ENCODE assay signal across 1 cellular context in genomic region chr7:2572101-2572842, GRCh38.
A peak's percentile ranks its signal among the peaks of the same experiment; 100 is the strongest.
TF ChIP-seq lines count a peak whose summit lies in the region.

No MANE protein-coding gene starts in this region.

TF ChIP-seq in K562, 482 proteins besides CTCF, POLR2A, EP300 and RAD21 (continued from another document):
- TF ChIP-seq REST (CRISPR knock-in tag; IDR thresholded peaks at IDR 0.05; ENCODE audit: low read depth) = no peak
- TF ChIP-seq TCF3 (CRISPR knock-in tag; IDR thresholded peaks at IDR 0.05) = peak; percentile 13; the same call in 1 of the 2 replicates
- peak; percentile 30 to 49 for TF ChIP-seq E2F6 (IDR thresholded peaks at IDR 0.05; ENCODE audit: borderline replicate concordance in 1 of 2, extremely low read depth in 1 of 2, insufficient read depth in 1 of 2, insufficient read length in 1 of 2, low read depth in 1 of 2, low read length in 1 of 2, poor library complexity in 1 of 2, severe bottlenecking in 1 of 2)
- no peak for TF ChIP-seq CEBPG (CRISPR knock-in tag; IDR thresholded peaks at IDR 0.05)
- TF ChIP-seq CEBPG (tag; conservative IDR thresholded peaks at IDR 0.05 in 1 of 2, IDR thresholded peaks at IDR 0.05 in 1 of 2) = no peak
- TF ChIP-seq HDAC1 (IDR thresholded peaks at IDR 0.05) = peak in 1 of 2 experiments; percentile 33; a peak in 1 of 4 replicates
- no peak for TF ChIP-seq ZNF79 (CRISPR knock-in tag; IDR thresholded peaks at IDR 0.05; ENCODE audit: low read depth)
- TF ChIP-seq CREBBP (IDR thresholded peaks at IDR 0.05; ENCODE audit: low read depth, low read length) = no peak
- TF ChIP-seq ELF4 (CRISPR knock-in tag; IDR thresholded peaks at IDR 0.05) = no peak
- peak; percentile 69; the same call in 1 of the 2 replicates for TF ChIP-seq ARID1B (IDR thresholded peaks at IDR 0.05)
- TF ChIP-seq DPF2 (IDR thresholded peaks at IDR 0.05) = peak; percentile 67
- TF ChIP-seq DACH1 (IDR thresholded peaks at IDR 0.05; ENCODE audit: partially characterized antibody) = peak; percentile 64
- TF ChIP-seq SUPT5H (IDR thresholded peaks at IDR 0.05) = no peak
- no peak for TF ChIP-seq PHF8 (IDR thresholded peaks at IDR 0.05; ENCODE audit: borderline replicate concordance, low read length)
- no peak for TF ChIP-seq GABPB2 (CRISPR knock-in tag; conservative IDR thresholded peaks at IDR 0.05)
- TF ChIP-seq, protein P1, sequence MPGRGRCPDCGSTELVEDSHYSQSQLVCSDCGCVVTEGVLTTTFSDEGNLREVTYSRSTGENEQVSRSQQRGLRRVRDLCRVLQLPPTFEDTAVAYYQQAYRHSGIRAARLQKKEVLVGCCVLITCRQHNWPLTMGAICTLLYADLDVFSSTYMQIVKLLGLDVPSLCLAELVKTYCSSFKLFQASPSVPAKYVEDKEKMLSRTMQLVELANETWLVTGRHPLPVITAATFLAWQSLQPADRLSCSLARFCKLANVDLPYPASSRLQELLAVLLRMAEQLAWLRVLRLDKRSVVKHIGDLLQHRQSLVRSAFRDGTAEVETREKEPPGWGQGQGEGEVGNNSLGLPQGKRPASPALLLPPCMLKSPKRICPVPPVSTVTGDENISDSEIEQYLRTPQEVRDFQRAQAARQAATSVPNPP (IDR thresholded peaks at IDR 0.05; ENCODE audit: borderline replicate concordance, insufficient read depth, insufficient read length) = no peak
- peak; percentile 63 for TF ChIP-seq FOS (IDR thresholded peaks at IDR 0.05; ENCODE audit: extremely low read depth, insufficient read length)
- TF ChIP-seq ZNF584 (CRISPR knock-in tag; IDR thresholded peaks at IDR 0.05; ENCODE audit: low read depth) = no peak
- no peak for TF ChIP-seq RCOR1 (IDR thresholded peaks at IDR 0.05; ENCODE audit: borderline replicate concordance in 1 of 2, low read depth in 2 of 2, low read length in 2 of 2)
- no peak for TF ChIP-seq SNAPC5 (CRISPR knock-in tag; IDR thresholded peaks at IDR 0.05)
- 0 out of 2 replicates have a peak, but pooled peaks have one; percentile 43 for TF ChIP-seq ZEB2 (IDR thresholded peaks at IDR 0.05)
- peak; percentile 70 for TF ChIP-seq SMARCA4 (IDR thresholded peaks at IDR 0.05)
- TF ChIP-seq MTF1 (CRISPR knock-in tag; IDR thresholded peaks at IDR 0.05; ENCODE audit: borderline replicate concordance) = no peak
- TF ChIP-seq ELK3 (CRISPR knock-in tag; IDR thresholded peaks at IDR 0.05) = no peak
- no peak for TF ChIP-seq RBM34 (IDR thresholded peaks at IDR 0.05; ENCODE audit: borderline replicate concordance, insufficient read depth, low read length)
- TF ChIP-seq THRA (IDR thresholded peaks at IDR 0.05) = no peak
- TF ChIP-seq ATF6 (CRISPR knock-in tag; IDR thresholded peaks at IDR 0.05) = 0 out of 2 replicates have a peak, but pooled peaks have one; percentile 48
- TF ChIP-seq NFE2L1 (tag; IDR thresholded peaks at IDR 0.05; ENCODE audit: borderline replicate concordance, low read depth) = no peak
- TF ChIP-seq MGA (IDR thresholded peaks at IDR 0.05) = peak; percentile 44; the same call in 1 of the 2 replicates
- no peak for TF ChIP-seq ZNF174 (CRISPR knock-in tag; IDR thresholded peaks at IDR 0.05)
- TF ChIP-seq, protein P2, sequence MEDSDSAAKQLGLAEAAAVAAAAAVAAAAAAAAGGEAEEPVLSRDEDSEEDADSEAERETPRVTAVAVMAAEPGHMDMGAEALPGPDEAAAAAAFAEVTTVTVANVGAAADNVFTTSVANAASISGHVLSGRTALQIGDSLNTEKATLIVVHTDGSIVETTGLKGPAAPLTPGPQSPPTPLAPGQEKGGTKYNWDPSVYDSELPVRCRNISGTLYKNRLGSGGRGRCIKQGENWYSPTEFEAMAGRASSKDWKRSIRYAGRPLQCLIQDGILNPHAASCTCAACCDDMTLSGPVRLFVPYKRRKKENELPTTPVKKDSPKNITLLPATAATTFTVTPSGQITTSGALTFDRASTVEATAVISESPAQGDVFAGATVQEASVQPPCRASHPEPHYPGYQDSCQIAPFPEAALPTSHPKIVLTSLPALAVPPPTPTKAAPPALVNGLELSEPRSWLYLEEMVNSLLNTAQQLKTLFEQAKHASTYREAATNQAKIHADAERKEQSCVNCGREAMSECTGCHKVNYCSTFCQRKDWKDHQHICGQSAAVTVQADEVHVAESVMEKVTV (CRISPR knock-in tag; IDR thresholded peaks at IDR 0.05) = no peak
- no peak for TF ChIP-seq CCNT2 (IDR thresholded peaks at IDR 0.05; ENCODE audit: borderline replicate concordance, extremely low read depth, insufficient read length, low read depth, low read length)
- peak; percentile 93 for TF ChIP-seq JUND (IDR thresholded peaks at IDR 0.05; ENCODE audit: borderline replicate concordance, low read depth, low read length)
- peak; percentile 83; the same call in 2 of the 3 replicates for TF ChIP-seq JUND (tag; IDR thresholded peaks at IDR 0.05; ENCODE audit: borderline replicate concordance, low read depth, low read length)
